8 cellular contexts compared by ENCODE assay signal in the genomic region with DNA sequence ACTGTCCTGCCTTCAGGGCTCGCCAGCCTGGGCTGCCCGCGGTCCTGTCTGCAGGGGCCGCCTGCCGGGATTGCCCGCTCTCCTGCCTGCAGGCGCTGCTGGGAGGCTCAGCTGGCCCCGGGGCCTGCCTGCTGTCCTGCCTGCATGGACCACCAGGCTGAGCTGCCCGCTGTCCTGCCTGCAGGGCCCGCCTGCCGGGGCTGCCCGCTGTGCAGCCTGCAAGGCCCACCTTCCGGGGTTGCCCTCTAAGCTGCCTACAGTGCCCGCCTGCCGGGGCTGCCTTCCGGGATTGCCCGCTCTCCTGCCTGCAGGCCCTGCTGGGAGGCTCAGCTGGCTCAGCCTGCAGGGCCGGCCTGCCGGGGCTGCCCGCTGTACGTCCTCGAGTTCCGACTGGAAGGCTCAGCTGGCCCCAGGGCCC.
DNase-seq lines count a peak whose midpoint lies in the region; ATAC-seq, FAIRE-seq and TF ChIP-seq lines count a peak whose summit lies in the region.

No MANE protein-coding gene starts in this region.

- intact Hi-C loops in psoas muscle (cut with DNase I), result no loop called here

- H3K27me3 ChIP-seq in bronchial epithelial cell (ENCODE audit: control insufficient read depth, insufficient read depth, low read length) (no peaks in the 10 kb centered on the region), psoas muscle (ENCODE audit: insufficient read depth in 3 of 3, low read length in 2 of 3) (no peaks in the 10 kb centered on the region), WERI-Rb-1 (ENCODE audit: insufficient read depth, low read depth, severe bottlenecking) (no peaks in the 10 kb centered on the region)

- WGBS in psoas muscle, 3 donors, result 40 to 65% (median 42%) methylated on average over 15 to 23 of the region's 23 CpGs

- DNase-seq in RKO (ENCODE audit: low spot score) (peak; percentile 89), bronchial epithelial cell (ENCODE audit: low read depth) (no peak), psoas muscle (peak in 1 of 2 donors; percentile 87), NCI-H1417 (lab: John Stamatoyannopoulos, UW) (no peak), WERI-Rb-1 (no peak), DMS 273 (lab: John Stamatoyannopoulos, UW; ENCODE audit: unreplicated experiment) (no peak)

- TF ChIP-seq CTCF in bronchial epithelial cell (IDR thresholded peaks at IDR 0.05; ENCODE audit: insufficient read depth, low read length, severe bottlenecking) (no peak), psoas muscle (IDR thresholded peaks at IDR 0.05) (no peak), WERI-Rb-1 (IDR thresholded peaks at IDR 0.05; ENCODE audit: low read depth, low read length) (no peak)

- H3K36me3 ChIP-seq in bronchial epithelial cell (ENCODE audit: control insufficient read depth, insufficient read depth, low read length), result no peaks in the 10 kb centered on the region
- H3K36me3 ChIP-seq in psoas muscle (ENCODE audit: insufficient read depth in 1 of 2, low read depth in 1 of 2), result no peaks in the 10 kb centered on the region
- no peaks in the 10 kb centered on the region for H3K36me3 ChIP-seq in WERI-Rb-1

- FAIRE-seq in bronchial epithelial cell (lab: Jason Lieb, UNC), result no peak

- H3K9me3 ChIP-seq in psoas muscle, result peaks cover 26% of the 10 kb centered on the region
- H3K9me3 ChIP-seq in WERI-Rb-1 (ENCODE audit: severe bottlenecking), result peaks cover 29% of the 10 kb centered on the region

- H3K4me3 ChIP-seq in bronchial epithelial cell (ENCODE audit: low read depth, low read length) (peak overlapping the region; percentile 33), psoas muscle (peak overlapping the region; percentile 71), WERI-Rb-1 (ENCODE audit: low read depth, low read length) (no peak overlapping the region)

- no peaks in the 10 kb centered on the region for H3K4me1 ChIP-seq in psoas muscle

- H3K27ac ChIP-seq in psoas muscle (peak overlapping the region; percentile 79), WERI-Rb-1 (no peak overlapping the region)

- peak; percentile 36 for ATAC-seq in GM21367 (IDR thresholded peaks at IDR 0.05; ENCODE audit: unreplicated experiment)
- peak; percentile 48 to 84 (median 82) for ATAC-seq in psoas muscle
- no peak for ATAC-seq in GM18867 (IDR thresholded peaks at IDR 0.05; ENCODE audit: unreplicated experiment)
